ENCODE assay signal across 8 cellular contexts in the genomic region with DNA sequence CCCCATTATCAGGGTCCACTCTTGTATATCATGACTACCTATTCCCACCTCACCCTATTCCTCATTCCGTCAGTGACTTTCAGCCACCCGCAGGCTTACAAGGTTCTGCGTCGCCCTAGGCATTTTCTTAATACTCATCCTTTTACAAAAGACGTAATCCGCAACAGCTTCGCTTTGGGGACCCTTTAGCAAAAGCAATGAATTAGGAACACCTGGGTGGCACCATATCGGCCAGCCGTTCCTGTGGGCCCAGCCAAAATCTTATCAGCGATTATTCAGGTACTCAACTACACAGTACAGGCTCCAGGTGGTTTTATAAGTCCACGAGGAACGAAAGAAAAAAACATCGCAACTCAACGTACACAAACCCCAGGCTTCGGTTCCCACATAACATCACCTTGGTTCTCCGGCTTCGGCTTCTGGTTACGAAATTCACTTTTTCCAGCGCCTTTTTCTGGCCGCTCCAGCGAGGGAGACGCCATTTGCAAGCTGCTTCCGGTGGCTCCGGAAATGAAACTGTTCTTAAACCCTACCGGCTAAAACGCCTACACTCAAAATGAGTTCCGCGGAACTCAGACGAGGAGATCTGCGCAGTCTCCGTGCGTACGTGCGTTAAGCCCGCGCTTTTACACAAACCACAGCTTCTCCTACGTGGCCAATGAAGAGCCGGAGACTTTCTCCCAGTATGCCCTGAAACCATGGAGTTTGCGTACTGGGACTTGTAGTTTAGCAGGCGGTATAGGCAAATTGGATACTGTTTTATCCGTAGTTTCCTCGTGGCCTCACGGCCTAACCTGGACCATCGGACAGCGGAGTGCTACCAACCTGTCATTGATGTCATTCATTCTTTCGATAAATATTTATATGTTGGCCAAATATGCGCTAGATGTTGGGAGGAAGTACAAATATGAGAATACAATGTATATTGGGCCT. TPM values are rescaled to one million over a fixed set of nuclear protein-coding genes. Genes with fewer than 3 reads are reported as not detected.
DNase-seq lines count a peak whose midpoint lies in the region; ATAC-seq, FAIRE-seq and TF ChIP-seq lines count a peak whose summit lies in the region.

A gene (minus strand): TSS at position 494 of the 933 bp plus-strand sequence. CDS start 12 bp downstream, at position 482.

- peaks cover 13% of the 10 kb centered on the region for H3K4me1 Mint-ChIP-seq in WTC11

- peaks cover 5% of the 10 kb centered on the region for H3K36me3 Mint-ChIP-seq in WTC11

- no peaks in the 10 kb centered on the region for H3K9me3 Mint-ChIP-seq in WTC11

- CTCF ChIA-PET in AG04449 (lab: Yijun Ruan, JAX) = interaction anchor here (0.8 to 3.2 kb wide), 4 partner anchors 9 to 836 kb away, joined by 3 to 20 read pairs (median 4); a partner anchor contains a TSS
- CTCF ChIA-PET in WTC11 (lab: Charles Lee) = interaction anchor here (0.9 to 1.6 kb wide), 4 partner anchors 15 to 147 kb away, joined by 3 to 8 read pairs (median 6); a partner anchor contains a TSS

- peak within 1 kb of the TSS; percentile 99 for H3K4me3 Mint-ChIP-seq in WTC11

- no peaks in the 10 kb centered on the region for H3K36me3 ChIP-seq in small intestine (ENCODE audit: control insufficient read depth in 2 of 2, insufficient read depth in 2 of 2, low read length in 2 of 2)

- no peaks in the 10 kb centered on the region for H3K27me3 ChIP-seq in small intestine (ENCODE audit: control insufficient read depth in 2 of 2, insufficient read depth in 2 of 2, low read length in 2 of 2)

- ATAC-seq in GM18909 (IDR thresholded peaks at IDR 0.05; ENCODE audit: poor library complexity, unreplicated experiment) (peak; percentile 98), HG03175 (IDR thresholded peaks at IDR 0.05; ENCODE audit: unreplicated experiment) (peak; percentile 94), WTC11 (peak; percentile 100)

- POLR2A ChIA-PET in AG04449 (lab: Yijun Ruan, JAX) (interaction anchor here (0.9 to 1.4 kb wide), 4 partner anchors 28 to 520 kb away, joined by 3 to 7 read pairs (median 4); a partner anchor contains a TSS), WTC11 (lab: Charles Lee) (interaction anchor here (0.8 kb wide), 1 partner anchor 520 kb away, joined by 4 read pairs; no protein-coding TSS in a partner anchor)

- H3K27ac Mint-ChIP-seq in WTC11 = peak within 1 kb of the TSS; percentile 96

- H3K27ac ChIP-seq in small intestine (ENCODE audit: low read depth in 1 of 2, low read length in 1 of 2) = peak within 1 kb of the TSS; percentile 54 to 89

- DNase-seq in AG04449 (ENCODE audit: low read depth, low spot score) (peak; percentile 93), NCI-H226 (peak; percentile 99), WTC11 (ENCODE audit: low spot score) (peak; percentile 88), cardiac fibroblast (ENCODE audit: low read depth in 2 of 2) (peak; percentile 99), iPS-NIHi11 (ENCODE audit: low spot score) (peak; percentile 89), small intestine (peak; percentile 99)

- H3K9me3 ChIP-seq in small intestine (ENCODE audit: control insufficient read depth, low read depth) = no peaks in the 10 kb centered on the region

- WGBS in small intestine, 3 donors = 3 to 6% (median 5%) methylated on average over 47 of the region's 47 CpGs

- peak within 1 kb of the TSS; percentile 83 for H3K4me3 ChIP-seq in AG04449 (ENCODE audit: low read depth, low read length)
- H3K4me3 ChIP-seq in cardiac fibroblast (replicated peaks in 1 of 2; ENCODE audit: low read depth in 2 of 2, low read length in 2 of 2) = peak within 1 kb of the TSS; percentile 76 to 80
- H3K4me3 ChIP-seq in small intestine (ENCODE audit: low read depth in 1 of 2, low read length in 2 of 2) = peak within 1 kb of the TSS; percentile 52 to 87

- FAIRE-seq in small intestine (lab: Jason Lieb, UNC) = peak; percentile 70

- no peaks in the 10 kb centered on the region for H3K27me3 Mint-ChIP-seq in WTC11 (ENCODE audit: low read depth)

- TF ChIP-seq CTCF in AG04449 (IDR thresholded peaks at IDR 0.05; ENCODE audit: insufficient read depth, low read length, missing control alignments) (no peak), WTC11 (IDR thresholded peaks at IDR 0.05) (no peak), cardiac fibroblast (IDR thresholded peaks at IDR 0.05; ENCODE audit: low read depth, low read length) (peak; percentile 3)

- peaks cover 0 to 2% of the 10 kb centered on the region in 2 donors for H3K4me1 ChIP-seq in small intestine (ENCODE audit: control insufficient read depth in 2 of 2, insufficient read depth in 1 of 2, low read depth in 1 of 2, low read length in 1 of 2)

TF ChIP-seq in WTC11, 78 proteins besides CTCF, POLR2A, EP300 and RAD21 (continues in another document):
- peak; percentile 66; the same call in 1 of the 2 replicates for TF ChIP-seq FOXK1 (CRISPR knock-in tag; IDR thresholded peaks at IDR 0.05)
- TF ChIP-seq ZNF671 (CRISPR knock-in tag; IDR thresholded peaks at IDR 0.05) = no peak
- TF ChIP-seq, protein P1, sequence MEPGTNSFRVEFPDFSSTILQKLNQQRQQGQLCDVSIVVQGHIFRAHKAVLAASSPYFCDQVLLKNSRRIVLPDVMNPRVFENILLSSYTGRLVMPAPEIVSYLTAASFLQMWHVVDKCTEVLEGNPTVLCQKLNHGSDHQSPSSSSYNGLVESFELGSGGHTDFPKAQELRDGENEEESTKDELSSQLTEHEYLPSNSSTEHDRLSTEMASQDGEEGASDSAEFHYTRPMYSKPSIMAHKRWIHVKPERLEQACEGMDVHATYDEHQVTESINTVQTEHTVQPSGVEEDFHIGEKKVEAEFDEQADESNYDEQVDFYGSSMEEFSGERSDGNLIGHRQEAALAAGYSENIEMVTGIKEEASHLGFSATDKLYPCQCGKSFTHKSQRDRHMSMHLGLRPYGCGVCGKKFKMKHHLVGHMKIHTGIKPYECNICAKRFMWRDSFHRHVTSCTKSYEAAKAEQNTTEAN (CRISPR knock-in tag; IDR thresholded peaks at IDR 0.05) = no peak; the same call in 1 of the 2 replicates
- no peak for TF ChIP-seq NR3C1 (CRISPR knock-in tag; conservative IDR thresholded peaks at IDR 0.05; ENCODE audit: low read depth)
- TF ChIP-seq, protein P2, sequence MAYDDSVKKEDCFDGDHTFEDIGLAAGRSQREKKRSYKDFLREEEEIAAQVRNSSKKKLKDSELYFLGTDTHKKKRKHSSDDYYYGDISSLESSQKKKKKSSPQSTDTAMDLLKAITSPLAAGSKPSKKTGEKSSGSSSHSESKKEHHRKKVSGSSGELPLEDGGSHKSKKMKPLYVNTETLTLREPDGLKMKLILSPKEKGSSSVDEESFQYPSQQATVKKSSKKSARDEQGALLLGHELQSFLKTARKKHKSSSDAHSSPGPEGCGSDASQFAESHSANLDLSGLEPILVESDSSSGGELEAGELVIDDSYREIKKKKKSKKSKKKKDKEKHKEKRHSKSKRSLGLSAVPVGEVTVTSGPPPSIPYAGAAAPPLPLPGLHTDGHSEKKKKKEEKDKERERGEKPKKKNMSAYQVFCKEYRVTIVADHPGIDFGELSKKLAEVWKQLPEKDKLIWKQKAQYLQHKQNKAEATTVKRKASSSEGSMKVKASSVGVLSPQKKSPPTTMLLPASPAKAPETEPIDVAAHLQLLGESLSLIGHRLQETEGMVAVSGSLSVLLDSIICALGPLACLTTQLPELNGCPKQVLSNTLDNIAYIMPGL (CRISPR knock-in tag; IDR thresholded peaks at IDR 0.05) = no peak
- TF ChIP-seq MYBL2 (CRISPR knock-in tag; IDR thresholded peaks at IDR 0.05) = no peak
- TF ChIP-seq ZNF416 (CRISPR knock-in tag; IDR thresholded peaks at IDR 0.05) = no peak
- TF ChIP-seq ZNF263 (CRISPR knock-in tag; IDR thresholded peaks at IDR 0.05; ENCODE audit: low read depth) = no peak
- no peak for TF ChIP-seq OVOL2 (CRISPR knock-in tag; IDR thresholded peaks at IDR 0.05; ENCODE audit: borderline replicate concordance)
- no peak for TF ChIP-seq TEAD4 (CRISPR knock-in tag; IDR thresholded peaks at IDR 0.05)
- TF ChIP-seq, protein P3, sequence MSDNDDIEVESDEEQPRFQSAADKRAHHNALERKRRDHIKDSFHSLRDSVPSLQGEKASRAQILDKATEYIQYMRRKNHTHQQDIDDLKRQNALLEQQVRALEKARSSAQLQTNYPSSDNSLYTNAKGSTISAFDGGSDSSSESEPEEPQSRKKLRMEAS (CRISPR knock-in tag; IDR thresholded peaks at IDR 0.05) = peak; percentile 63
- TF ChIP-seq ZNF232 (CRISPR knock-in tag; IDR thresholded peaks at IDR 0.05) = no peak
- no peak for TF ChIP-seq ZNF317 (CRISPR knock-in tag; IDR thresholded peaks at IDR 0.05; ENCODE audit: borderline replicate concordance, low read depth)
- no peak for TF ChIP-seq ATF1 (CRISPR knock-in tag; IDR thresholded peaks at IDR 0.05)
- peak; percentile 77 for TF ChIP-seq NFYB (CRISPR knock-in tag; conservative IDR thresholded peaks at IDR 0.05; ENCODE audit: low read depth)
- TF ChIP-seq IRF2 (CRISPR knock-in tag; IDR thresholded peaks at IDR 0.05; ENCODE audit: borderline replicate concordance, low read depth) = no peak
- TF ChIP-seq NR2C2 (CRISPR knock-in tag; IDR thresholded peaks at IDR 0.05) = peak; percentile 80
- no peak for TF ChIP-seq EMX1 (CRISPR knock-in tag; IDR thresholded peaks at IDR 0.05)
- peak; percentile 66 for TF ChIP-seq SP1 (CRISPR knock-in tag; conservative IDR thresholded peaks at IDR 0.05)

RNA-seq across cellular contexts. Expression of the gene that starts here (rescaled TPM):
- total RNA-seq in WTC11 (2021) = 54.4 to 59.6 TPM (median 54.8 TPM) in 3 replicates
- 10 to 100 TPM in 2 of 3 donors, 1 to 10 TPM in 1; 10.0 to 21.1 (median 12.3) TPM for polyA plus RNA-seq in small intestine

Comparison
In these comparisons a context has a peak if more than half of its experiments do, and no peak if none do; other contexts are left out.
1. Peak in every context shown above with its lines: DNase-seq, ATAC-seq, H3K4me3 ChIP-seq and H3K27ac ChIP-seq.